28 cellular contexts compared by ENCODE assay signal in genomic region chr19:34325961-34326360, GRCh38. TPM values are rescaled to one million over a fixed set of nuclear protein-coding genes. Genes with fewer than 3 reads are reported as not detected.
A peak's percentile ranks its signal among the peaks of the same experiment; 100 is the strongest.
DNase-seq lines count a peak whose midpoint lies in the region; ATAC-seq, FAIRE-seq and TF ChIP-seq lines count a peak whose summit lies in the region.
"Had no signal": no experiment of that assay in that cellular context is flagged by ENCODE, and none has a peak within 500 bp of the region (broad histone marks: within the 10 kb centered on the region; RNA-seq: fewer than 3 reads in every experiment).

No MANE protein-coding gene starts in this region.

- H3K9ac ChIP-seq in H9 (ENCODE audit: extremely low read depth, insufficient read length, low read length) (no peak overlapping the region), HepG2 (ENCODE audit: insufficient read depth, low read depth, low read length) (no peak overlapping the region)

- no peak for TF ChIP-seq CTCF in H9 (conservative IDR thresholded peaks at IDR 0.05)
- no peak for TF ChIP-seq CTCF in chondrocyte (IDR thresholded peaks at IDR 0.05)
- TF ChIP-seq CTCF in HepG2 (CRISPR knock-in tag; IDR thresholded peaks at IDR 0.05), result no peak
- no peak for TF ChIP-seq CTCF in prostate gland (IDR thresholded peaks at IDR 0.05)
- TF ChIP-seq CTCF in left ventricle myocardium inferior (IDR thresholded peaks at IDR 0.05; ENCODE audit: borderline replicate concordance), result no peak
- TF ChIP-seq CTCF in esophagus squamous epithelium (IDR thresholded peaks at IDR 0.05), result no peak

- H2BK15ac ChIP-seq in H9 (ENCODE audit: low read depth, low read length), result no peak overlapping the region

- CTCF ChIA-PET in HepG2 (lab: Yijun Ruan, JAX; ENCODE audit: low intra/inter-chr PET ratio, low total read pairs), result no interaction called here

- H3K36me3 ChIP-seq in HepG2 (replicated peaks in 1 of 2; ENCODE audit: control insufficient read depth in 1 of 2, insufficient read depth in 2 of 2, low read length in 2 of 2), result peaks cover 21 to 63% of the 10 kb centered on the region in 2 experiments
- H3K36me3 ChIP-seq in prostate gland, result peaks cover 6 to 7% of the 10 kb centered on the region in 2 donors
- H3K36me3 ChIP-seq in left ventricle myocardium inferior, result peaks cover 90% of the 10 kb centered on the region
- peaks cover 0 to 95% (median 16%) of the 10 kb centered on the region in 3 donors for H3K36me3 ChIP-seq in esophagus squamous epithelium

- intact Hi-C loops in HepG2 (cut with micrococcal nuclease; ENCODE audit: unreplicated experiment), result no loop called here
- intact Hi-C loops in prostate gland (cut with DNase I), result no loop called here
- intact Hi-C loops in left ventricle myocardium inferior (cut with micrococcal nuclease), result no loop called here
- intact Hi-C loops in esophagus squamous epithelium (cut with DNase I), result no loop called here

- H2BK5ac ChIP-seq in H9 (ENCODE audit: insufficient read length, low read length), result no peak overlapping the region

- POLR2A ChIA-PET in HepG2 (lab: Yijun Ruan, JAX), result no interaction called here

- no peak overlapping the region for H2BK20ac ChIP-seq in H9 (ENCODE audit: low read depth, low read length, poor library complexity, severe bottlenecking)

- no peak overlapping the region for H2BK12ac ChIP-seq in H9 (ENCODE audit: insufficient read length, low read depth, low read length)

- peaks cover 19 to 57% (median 51%) of the 10 kb centered on the region in 3 experiments; a peak in 6 of 7 replicates for H3K36me3 Mint-ChIP-seq in H9 (ENCODE audit: insufficient read depth in 1 of 3, low read depth in 3 of 3)
- H3K36me3 Mint-ChIP-seq in chondrocyte (ENCODE audit: low read depth), result peaks cover 30% of the 10 kb centered on the region

- H2AFZ ChIP-seq in H9 (ENCODE audit: low read length) (no peak overlapping the region), HepG2 (ENCODE audit: low read length) (no peak overlapping the region)

- no peak overlapping the region for H2BK120ac ChIP-seq in H9 (ENCODE audit: low read depth, low read length, poor library complexity, severe bottlenecking)

- peaks cover 16 to 21% of the 10 kb centered on the region in 2 experiments for H3K4me1 Mint-ChIP-seq in H9
- H3K4me1 Mint-ChIP-seq in chondrocyte (ENCODE audit: low read depth), result peaks cover 17% of the 10 kb centered on the region
- H3K4me1 Mint-ChIP-seq: activated naive CD4-positive, alpha-beta T cell treated with anti-CD3 and anti-CD28 coated beads, Interleukin-2, amount 10 ng/mL, durations not matched to agents 7 days and 5 days had no signal

- H3K56ac ChIP-seq in H9 (ENCODE audit: insufficient read length, low read depth, low read length), result no peak overlapping the region

- no peak overlapping the region for H3K27ac ChIP-seq in H9 (ENCODE audit: insufficient read length, low read depth, low read length)
- H3K27ac ChIP-seq in HepG2 (ENCODE audit: extremely low read length, insufficient read depth, low read length), result no peak overlapping the region
- peak overlapping the region; percentile 32 to 70 for H3K27ac ChIP-seq in prostate gland
- no peak overlapping the region for H3K27ac ChIP-seq in left ventricle myocardium inferior (replicated peaks)
- H3K27ac ChIP-seq in esophagus squamous epithelium, result no peak overlapping the region
- H3K27ac ChIP-seq: brain microvascular endothelial cell, dorsolateral prefrontal cortex, psoas muscle, SJCRH30, upper lobe of right lung had no signal

- WGBS in H9 (ENCODE audit: extremely low coverage, insufficient read length, low lambda C conversion rate), result no CpG with 5 or more reads among the region's 3 CpGs
- WGBS in HepG2 (ENCODE audit: low lambda C conversion rate), result 82% methylated on average over 3 of the region's 3 CpGs
- 42% methylated on average over 3 of the region's 3 CpGs for WGBS in prostate gland
- 58 to 71% methylated on average over 3 of the region's 3 CpGs for WGBS in esophagus squamous epithelium, 2 donors

- FAIRE-seq in HepG2 (lab: Jason Lieb, UNC), result no peak
- FAIRE-seq: K562, RCC 7860, TTC549 had no signal

- H3K23me2 ChIP-seq in H9 (ENCODE audit: insufficient read length, low read depth, low read length, poor library complexity, severe bottlenecking), result no peaks in the 10 kb centered on the region

- H3K9me3 Mint-ChIP-seq in H9 (no peaks in the 10 kb centered on the region; a peak in 1 of 5 replicates), chondrocyte (ENCODE audit: low read depth) (no peaks in the 10 kb centered on the region)
- H3K9me3 Mint-ChIP-seq: activated naive CD4-positive, alpha-beta T cell treated with anti-CD3 and anti-CD28 coated beads, Interleukin-2, amount 10 ng/mL, durations not matched to agents 7 days and 5 days; activated T-helper 1 cell treated with anti-CD3 and anti-CD28 coated beads, Interleukin-12 subunit alpha, Interleukin-12 subunit beta, Interleukin-2, Interleukin-4 antibody, amounts not matched to agents 30 ng/mL and 10 ng/mL and 1 ng/mL, durations not matched to agents 14 hours and 24 hours and 36 hours; stimulated activated memory B cell treated with anti-CD40 and anti-IgM and Interleukin-4, amounts not matched to agents 10 μg/mL and 1 μg/mL and 100 μg/mL, for 72 hours had no signal

- H3K18ac ChIP-seq in H9 (ENCODE audit: insufficient read length, low read depth, low read length), result no peak overlapping the region

- H3K27me3 Mint-ChIP-seq in H9 (ENCODE audit: low read depth) (no peaks in the 10 kb centered on the region), chondrocyte (ENCODE audit: low read depth) (no peaks in the 10 kb centered on the region)
- H3K27me3 Mint-ChIP-seq: activated naive CD4-positive, alpha-beta T cell treated with anti-CD3 and anti-CD28 coated beads, Interleukin-2, amount 10 ng/mL, durations not matched to agents 7 days and 5 days; stimulated activated memory B cell treated with anti-CD40 and anti-IgM and Interleukin-4, amounts not matched to agents 10 μg/mL and 1 μg/mL and 100 μg/mL, for 72 hours had no signal

- H3K4me3 ChIP-seq in HepG2 (replicated peaks in 1 of 3; ENCODE audit: insufficient read depth in 1 of 3, low read depth in 2 of 3, low read length in 3 of 3), result no peak overlapping the region
- H3K4me3 ChIP-seq in prostate gland, result no peak overlapping the region
- H3K4me3 ChIP-seq in left ventricle myocardium inferior, result no peak overlapping the region
- H3K4me3 ChIP-seq in esophagus squamous epithelium, result no peak overlapping the region
- H3K4me3 ChIP-seq: dorsolateral prefrontal cortex, K562, psoas muscle, SJCRH30, upper lobe of right lung had no signal

- H2AK5ac ChIP-seq in H9 (ENCODE audit: insufficient read length, low read length), result no peak overlapping the region

- H3K4me3 Mint-ChIP-seq in H9 (no peak overlapping the region), chondrocyte (ENCODE audit: unreplicated experiment) (no peak overlapping the region)
- H3K4me3 Mint-ChIP-seq: activated naive CD4-positive, alpha-beta T cell treated with anti-CD3 and anti-CD28 coated beads, Interleukin-2, amount 10 ng/mL, durations not matched to agents 7 days and 5 days; activated T-helper 1 cell treated with anti-CD3 and anti-CD28 coated beads, Interleukin-12 subunit alpha, Interleukin-12 subunit beta, Interleukin-2, Interleukin-4 antibody, amounts not matched to agents 30 ng/mL and 10 ng/mL and 1 ng/mL, durations not matched to agents 14 hours and 24 hours and 36 hours; stimulated activated memory B cell treated with anti-CD40 and anti-IgM and Interleukin-4, amounts not matched to agents 10 μg/mL and 1 μg/mL and 100 μg/mL, for 72 hours had no signal

- H3K27me3 ChIP-seq in H9 (ENCODE audit: insufficient read depth, low read length), result no peaks in the 10 kb centered on the region
- H3K27me3 ChIP-seq in HepG2 (ENCODE audit: control insufficient read depth in 1 of 2, insufficient read depth in 2 of 2, low read length in 2 of 2), result no peaks in the 10 kb centered on the region; a peak in 1 of 5 replicates
- no peaks in the 10 kb centered on the region for H3K27me3 ChIP-seq in prostate gland (replicated peaks; ENCODE audit: insufficient read depth)
- no peaks in the 10 kb centered on the region for H3K27me3 ChIP-seq in left ventricle myocardium inferior (ENCODE audit: low read depth)
- H3K27me3 ChIP-seq in esophagus squamous epithelium, result no peaks in the 10 kb centered on the region
- H3K27me3 ChIP-seq: brain microvascular endothelial cell, dorsolateral prefrontal cortex, SJCRH30, upper lobe of right lung had no signal

- no peak overlapping the region for H3T11ph ChIP-seq in H9 (ENCODE audit: low read length)

- no peak for TF ChIP-seq RAD21 in HepG2 (CRISPR knock-in tag; IDR thresholded peaks at IDR 0.05)

- H4K20me1 ChIP-seq in H9 (ENCODE audit: control insufficient read depth, insufficient read depth, insufficient read length) (no peaks in the 10 kb centered on the region), HepG2 (ENCODE audit: insufficient read depth, low read length) (no peaks in the 10 kb centered on the region)

- no peak overlapping the region for H4K8ac ChIP-seq in H9 (replicated peaks; ENCODE audit: insufficient read length, low read depth, low read length)

- no peaks in the 10 kb centered on the region for H3K79me1 ChIP-seq in H9 (ENCODE audit: insufficient read depth, low read depth, low read length, poor library complexity, severe bottlenecking)

- H3K79me2 ChIP-seq in H9 (ENCODE audit: insufficient read depth, low read length) (no peaks in the 10 kb centered on the region; the same call in 1 of the 2 replicates), HepG2 (ENCODE audit: insufficient read depth, low read length) (no peaks in the 10 kb centered on the region)

- H3K4me1 ChIP-seq in H9 (ENCODE audit: insufficient read depth, low read length) (peaks cover 3% of the 10 kb centered on the region; the same call in 1 of the 2 replicates), HepG2 (ENCODE audit: insufficient read depth, low read length) (peaks cover 9% of the 10 kb centered on the region), prostate gland (replicated peaks) (no peaks in the 10 kb centered on the region), left ventricle myocardium inferior (peaks cover 19% of the 10 kb centered on the region), esophagus squamous epithelium (no peaks in the 10 kb centered on the region)
- H3K4me1 ChIP-seq: psoas muscle, SJCRH30, upper lobe of right lung had no signal

- in situ Hi-C loops in HepG2 (cut with HindIII; ENCODE audit: extremely low pct_ligation_motif_present, low pct_unique_long_range_greater_than_20kb), result no loop called here

- no peak overlapping the region for H4K5ac ChIP-seq in H9 (ENCODE audit: insufficient read length, low read depth, low read length)

- TF ChIP-seq EP300 in HepG2 (IDR thresholded peaks at IDR 0.05; ENCODE audit: low read depth in 2 of 2, low read length in 2 of 2) (no peak), HepG2 (CRISPR knock-in tag; IDR thresholded peaks at IDR 0.05; ENCODE audit: borderline replicate concordance) (no peak)

- no peaks in the 10 kb centered on the region for H3K9me3 ChIP-seq in H9 (ENCODE audit: control insufficient read depth, low read depth, low read length)
- H3K9me3 ChIP-seq in HepG2 (ENCODE audit: low read length), result no peaks in the 10 kb centered on the region
- H3K9me3 ChIP-seq in prostate gland, result no peaks in the 10 kb centered on the region
- H3K9me3 ChIP-seq in left ventricle myocardium inferior (replicated peaks), result no peaks in the 10 kb centered on the region
- H3K9me3 ChIP-seq in esophagus squamous epithelium, result no peaks in the 10 kb centered on the region
- H3K9me3 ChIP-seq: psoas muscle, SJCRH30, upper lobe of right lung had no signal

- ATAC-seq in HepG2 (no peak), HG02763 (IDR thresholded peaks at IDR 0.05; ENCODE audit: unreplicated experiment) (no peak), HG02981 (IDR thresholded peaks at IDR 0.05; ENCODE audit: unreplicated experiment) (no peak)
- ATAC-seq: activated CD4-positive, CD25-positive, alpha-beta regulatory T cell treated with anti-CD3 and anti-CD28 coated beads, Interleukin-2, amount 50 U/mL, for 24 hours; HCT116; K562; psoas muscle; stimulated activated memory B cell treated with anti-CD40 and anti-IgM and Interleukin-4, amounts not matched to agents 10 μg/mL and 1 μg/mL and 100 μg/mL, for 72 hours; upper lobe of right lung had no signal

- no TSS peak for BruUV-seq in HepG2 (replicated peaks; lab: Mats Ljungman, UMichigan)

- H3K14ac ChIP-seq in H9 (ENCODE audit: insufficient read depth, low read length), result no peak overlapping the region

- H3K23ac ChIP-seq in H9 (ENCODE audit: insufficient read length, low read depth, low read length), result no peak overlapping the region

- H3K4me2 ChIP-seq in H9 (ENCODE audit: insufficient read depth, insufficient read length, low read length) (no peak overlapping the region), HepG2 (ENCODE audit: low read depth, low read length) (no peak overlapping the region)

- no peak for TF ChIP-seq POLR2A in HepG2 (IDR thresholded peaks at IDR 0.05; ENCODE audit: insufficient read depth in 1 of 2, low read depth in 2 of 2, low read length in 2 of 2)
- no peak for TF ChIP-seq POLR2A in prostate gland (IDR thresholded peaks at IDR 0.05)
- TF ChIP-seq POLR2A in esophagus squamous epithelium (IDR thresholded peaks at IDR 0.05), result no peak

- DNase-seq in H9, result no peak
- DNase-seq in chondrocyte (ENCODE audit: low spot score), result no peak
- DNase-seq in HepG2 (ENCODE audit: low spot score), result no peak
- DNase-seq in prostate gland (ENCODE audit: low spot score), result no peak
- no peak for DNase-seq in left ventricle myocardium inferior
- no peak for DNase-seq in esophagus squamous epithelium (lab: John Stamatoyannopoulos, UW)
- DNase-seq: activated CD4-positive, alpha-beta T cell treated with anti-CD3 and anti-CD28 coated beads, Interleukin-2, amount 50 U/mL, for 4 hours; activated naive CD4-positive, alpha-beta T cell treated with anti-CD3 and anti-CD28 coated beads, Interleukin-2, amount 10 ng/mL, durations not matched to agents 7 days and 5 days; brain microvascular endothelial cell; cerebellar nuclear complex; dorsolateral prefrontal cortex; NCI-H1092; NCI-H1694 treated with DMSO at 0.1 percent for 48 hours; NCI-H446 treated with DMSO at 0.1 percent for 48 hours; NCI-H774; psoas muscle; SJCRH30; substantia nigra; upper lobe of right lung had no signal

- no peak overlapping the region for H3K4ac ChIP-seq in H9 (ENCODE audit: low read depth, low read length)

- H4K91ac ChIP-seq in H9 (ENCODE audit: insufficient read length, low read depth, low read length), result no peak overlapping the region

- H3K27ac Mint-ChIP-seq in H9 (peak overlapping the region in 2 of 3 experiments; percentile 77 to 85; a peak in 4 of 7 replicates), chondrocyte (ENCODE audit: unreplicated experiment) (peak overlapping the region; percentile 77)
- H3K27ac Mint-ChIP-seq: activated naive CD4-positive, alpha-beta T cell treated with anti-CD3 and anti-CD28 coated beads, Interleukin-2, amount 10 ng/mL, durations not matched to agents 7 days and 5 days; activated T-helper 1 cell treated with anti-CD3 and anti-CD28 coated beads, Interleukin-12 subunit alpha, Interleukin-12 subunit beta, Interleukin-2, Interleukin-4 antibody, amounts not matched to agents 30 ng/mL and 10 ng/mL and 1 ng/mL, durations not matched to agents 14 hours and 24 hours and 36 hours; stimulated activated memory B cell treated with anti-CD40 and anti-IgM and Interleukin-4, amounts not matched to agents 10 μg/mL and 1 μg/mL and 100 μg/mL, for 72 hours had no signal

RNA-seq across cellular contexts. Expression of gene GPI, which starts 39.0 kb away (rescaled TPM):
- total RNA-seq in H9 (2021) (373 and 381 TPM in 2 replicates), chondrocyte (209 to 228 TPM (median 221 TPM) in 3 replicates), HepG2 (2016; rRNA removed; fragmentation: Illumina TruSeq; extraction: Trizol) (167 and 207 TPM in 2 replicates), prostate gland (100 to 1,000 TPM; 106 to 188 TPM), left ventricle myocardium inferior (473 TPM), esophagus squamous epithelium (100 to 1,000 TPM in 3 of 4 donors, 10 to 100 TPM in 1; 99.9 to 336 (median 265) TPM)
- 57.7 and 63.3 TPM in 2 replicates for total RNA-seq in HepG2 (2016; cell fraction: cytosol; rRNA removed; fragmentation: Illumina TruSeq; extraction: Trizol; ENCODE audit: low read depth)
- total RNA-seq in HepG2 (2016; cell fraction: insoluble cytoplasmic fraction; rRNA removed; fragmentation: Illumina TruSeq; extraction: Trizol), result 170 and 179 TPM in 2 replicates
- 117 and 119 TPM in 2 replicates for total RNA-seq in HepG2 (2016; cell fraction: membrane; rRNA removed; fragmentation: Illumina TruSeq; extraction: Trizol)
- total RNA-seq in HepG2 (2016; cell fraction: nucleus; rRNA removed; fragmentation: Illumina TruSeq; extraction: Trizol), result 102 and 114 TPM in 2 replicates
- polyA plus RNA-seq in HepG2 (2011; rRNA removed), result 115 and 147 TPM in 2 replicates
- polyA plus RNA-seq in HepG2 (2011; cell fraction: cytosol; rRNA removed), result 137 and 170 TPM in 2 replicates
- polyA plus RNA-seq in HepG2 (2011; cell fraction: nucleus; rRNA removed), result 307 and 407 TPM in 2 replicates
- 311 and 360 TPM in 2 replicates for polyA plus RNA-seq in HepG2 (2012)
- 97.4 and 105 TPM in 2 replicates for polyA plus RNA-seq in HepG2 (2016; cell fraction: cytosol; fragmentation: Illumina TruSeq; extraction: Trizol; ENCODE audit: low read depth)
- 183 and 254 TPM in 2 replicates for polyA plus RNA-seq in HepG2 (2016; cell fraction: insoluble cytoplasmic fraction; fragmentation: Illumina TruSeq; extraction: Trizol; ENCODE audit: low read depth)
- 113 and 126 TPM in 2 replicates for polyA plus RNA-seq in HepG2 (2016; cell fraction: membrane; fragmentation: Illumina TruSeq; extraction: Trizol; ENCODE audit: low read depth)
- 173 and 188 TPM in 2 replicates for polyA plus RNA-seq in HepG2 (2016; cell fraction: nucleus; fragmentation: Illumina TruSeq; extraction: Trizol; ENCODE audit: insufficient read depth, low read depth)
- polyA minus RNA-seq in HepG2 (2011; rRNA and poly(A)+ RNA removed; ENCODE audit: low replicate concordance), result 301 and 307 TPM in 2 replicates
- polyA minus RNA-seq in HepG2 (2011; cell fraction: cytosol; rRNA and poly(A)+ RNA removed), result 278 and 286 TPM in 2 replicates
- 125 and 126 TPM in 2 replicates for polyA minus RNA-seq in HepG2 (2011; cell fraction: nucleus; rRNA and poly(A)+ RNA removed)

Comparison
In these comparisons a context has a peak if more than half of its experiments do, and no peak if none do; other contexts are left out.
1. H3K27ac ChIP-seq: peak in prostate gland (2 of 2); none in H9 (single experiment), HepG2 (single experiment), left ventricle myocardium inferior (single experiment) and esophagus squamous epithelium (0 of 4).